9 cellular contexts compared by ENCODE assay signal in genomic region chr7:2862831-2863361, GRCh38. TPM values are rescaled to one million over a fixed set of nuclear protein-coding genes. Genes with fewer than 3 reads are reported as not detected.
A peak's percentile ranks its signal among the peaks of the same experiment; 100 is the strongest.
DNase-seq lines count a peak whose midpoint lies in the region; FAIRE-seq and TF ChIP-seq lines count a peak whose summit lies in the region.
"Had no signal": no experiment of that assay in that cellular context is flagged by ENCODE, and none has a peak within 500 bp of the region (broad histone marks: within the 10 kb centered on the region; RNA-seq: fewer than 3 reads in every experiment).

No MANE protein-coding gene starts in this region.

- no peak overlapping the region for H3K27ac Mint-ChIP-seq in mesothelial cell of epicardium

- POLR2A ChIA-PET in endothelial cell of umbilical vein (lab: Charles Lee) = no interaction called here

- H3K27me3 Mint-ChIP-seq in mesothelial cell of epicardium (ENCODE audit: low read depth) = peaks cover 1% of the 10 kb centered on the region

- peaks cover 16% of the 10 kb centered on the region for H3K4me1 Mint-ChIP-seq in mesothelial cell of epicardium

- no peaks in the 10 kb centered on the region for H4K20me1 ChIP-seq in endothelial cell of umbilical vein (replicated peaks; ENCODE audit: control insufficient read depth, extremely low read depth, insufficient read depth, low read length)

- H3K9ac ChIP-seq in endothelial cell of umbilical vein (replicated peaks; ENCODE audit: extremely low read depth, insufficient read depth, low read length) = peak overlapping the region; percentile 60

- H3K27me3 ChIP-seq in SJSA1 (replicated peaks) = no peaks in the 10 kb centered on the region
- H3K27me3 ChIP-seq in endothelial cell of umbilical vein (ENCODE audit: control insufficient read depth in 2 of 2, insufficient read depth in 2 of 2, low read length in 2 of 2) = no peaks in the 10 kb centered on the region
- H3K27me3 ChIP-seq in small intestine (ENCODE audit: control insufficient read depth in 2 of 2, insufficient read depth in 2 of 2, low read length in 2 of 2) = no peaks in the 10 kb centered on the region

- no peak overlapping the region for H3K4me3 ChIP-seq in SJSA1
- no peak overlapping the region for H3K4me3 ChIP-seq in endothelial cell of umbilical vein (replicated peaks in 1 of 3; ENCODE audit: insufficient read depth in 1 of 3, low read depth in 1 of 3, low read length in 3 of 3)
- no peak overlapping the region for H3K4me3 ChIP-seq in small intestine (ENCODE audit: low read depth in 1 of 2, low read length in 2 of 2)

- no peaks in the 10 kb centered on the region for H3K79me2 ChIP-seq in endothelial cell of umbilical vein (ENCODE audit: control insufficient read depth, insufficient read depth, low read length)

- no peak for TF ChIP-seq POLR2A in endothelial cell of umbilical vein (IDR thresholded peaks at IDR 0.05; ENCODE audit: low read depth, low read length)

- H3K27ac ChIP-seq in SJSA1 (peak overlapping the region; percentile 98), endothelial cell of umbilical vein (ENCODE audit: insufficient read depth, low read depth, low read length) (peak overlapping the region; percentile 94), small intestine (ENCODE audit: low read depth in 1 of 2, low read length in 1 of 2) (peak overlapping the region; percentile 68 to 93)

- H3K36me3 Mint-ChIP-seq in mesothelial cell of epicardium = no peaks in the 10 kb centered on the region
- H3K36me3 Mint-ChIP-seq: brain had no signal

- 80 to 91% (median 84%) methylated on average over 22 of the region's 22 CpGs for WGBS in small intestine, 3 donors

- dilution Hi-C loops in endothelial cell of umbilical vein (cut with MboI; ENCODE audit: extremely low pct_ligation_motif_present, low sequenced_read_pairs) = no loop called here

- TF ChIP-seq CTCF in endothelial cell of umbilical vein (IDR thresholded peaks at IDR 0.05; ENCODE audit: extremely low read depth in 1 of 2, insufficient read depth in 1 of 2, low read depth in 1 of 2, low read length in 2 of 2) (no peak), mesothelial cell of epicardium (IDR thresholded peaks at IDR 0.05; ENCODE audit: unreplicated experiment) (no peak)

- no peaks in the 10 kb centered on the region for H3K9me3 Mint-ChIP-seq in mesothelial cell of epicardium
- H3K9me3 Mint-ChIP-seq: brain had no signal

- no peaks in the 10 kb centered on the region for H3K36me3 ChIP-seq in SJSA1
- no peaks in the 10 kb centered on the region for H3K36me3 ChIP-seq in endothelial cell of umbilical vein (ENCODE audit: control insufficient read depth in 2 of 2, extremely low read depth in 1 of 2, insufficient read depth in 2 of 2, low read length in 2 of 2)
- no peaks in the 10 kb centered on the region for H3K36me3 ChIP-seq in small intestine (ENCODE audit: control insufficient read depth in 2 of 2, insufficient read depth in 2 of 2, low read length in 2 of 2)

- DNase-seq in GM19239 (ENCODE audit: insufficient read length, low spot score) (no peak), SJSA1 (ENCODE audit: low read depth in 1 of 2, low spot score in 2 of 2) (peak; percentile 96 to 97), endothelial cell of umbilical vein (ENCODE audit: low read depth, low spot score) (no peak), small intestine (no peak), NCI-H146 treated with DMSO at 0.1 percent for 48 hours (lab: John Stamatoyannopoulos, UW; ENCODE audit: unreplicated experiment) (no peak), cerebellum (ENCODE audit: low spot score) (no peak), urothelium cell line (ENCODE audit: low spot score) (no peak), mesothelial cell of epicardium (ENCODE audit: low spot score in 2 of 2, unreplicated experiment in 2 of 2) (no peak)

- CTCF ChIA-PET in endothelial cell of umbilical vein (lab: Charles Lee) = no interaction called here

- no peaks in the 10 kb centered on the region for H3K9me1 ChIP-seq in endothelial cell of umbilical vein (replicated peaks; ENCODE audit: control insufficient read depth, extremely low read depth, insufficient read depth, low read length)

- peak overlapping the region; percentile 75 for H2AFZ ChIP-seq in endothelial cell of umbilical vein (ENCODE audit: low read depth, low read length)

- H3K4me1 ChIP-seq in SJSA1 (replicated peaks) (peaks cover 30% of the 10 kb centered on the region), endothelial cell of umbilical vein (ENCODE audit: control insufficient read depth, extremely low read depth, insufficient read depth, low read length) (peaks cover 22% of the 10 kb centered on the region), small intestine (ENCODE audit: control insufficient read depth in 2 of 2, insufficient read depth in 1 of 2, low read depth in 1 of 2, low read length in 1 of 2) (peaks cover 0 to 5% of the 10 kb centered on the region in 2 donors)

- no peak overlapping the region for H3K4me3 Mint-ChIP-seq in mesothelial cell of epicardium

- peak overlapping the region; percentile 54 for H3K4me2 ChIP-seq in endothelial cell of umbilical vein (ENCODE audit: insufficient read depth, low read length)

- intact Hi-C loops in endothelial cell of umbilical vein (cut with micrococcal nuclease) = loop anchor here (1.0 to 10.0 kb wide), 10 partner anchors 10 to 1772 kb away; partner anchors contain the start of genes GNA12 and SDK1

- BruUV-seq in endothelial cell of umbilical vein (replicated peaks; lab: Mats Ljungman, UMichigan) = no TSS peak

- FAIRE-seq in GM19239 (lab: Jason Lieb, UNC) (peak; percentile 47), endothelial cell of umbilical vein (lab: Jason Lieb, UNC) (no peak), small intestine (lab: Jason Lieb, UNC) (no peak), urothelium cell line (lab: Jason Lieb, UNC) (no peak)

- H3K9me3 ChIP-seq in SJSA1 (replicated peaks) = no peaks in the 10 kb centered on the region
- no peaks in the 10 kb centered on the region for H3K9me3 ChIP-seq in endothelial cell of umbilical vein (replicated peaks; ENCODE audit: control insufficient read depth, insufficient read depth, low read length)
- H3K9me3 ChIP-seq in small intestine (ENCODE audit: control insufficient read depth, low read depth) = no peaks in the 10 kb centered on the region

TF ChIP-seq in endothelial cell of umbilical vein, 7 proteins besides CTCF, POLR2A, EP300 and RAD21:
- TF ChIP-seq MAX (IDR thresholded peaks at IDR 0.05; ENCODE audit: insufficient read depth, insufficient read length) (no peak), EZH2 (IDR thresholded peaks at IDR 0.05; ENCODE audit: borderline replicate concordance, low read depth, low read length, severe bottlenecking) (no peak), GATA2 (IDR thresholded peaks at IDR 0.05; ENCODE audit: insufficient read depth, insufficient read length, low read depth, low read length) (no peak), MYC (IDR thresholded peaks at IDR 0.05; ENCODE audit: low read depth, low read length) (no peak), FOS (IDR thresholded peaks at IDR 0.05; ENCODE audit: borderline replicate concordance, insufficient read depth, low read length) (no peak), POLR2AphosphoS5 (IDR thresholded peaks at IDR 0.05; ENCODE audit: insufficient read depth, low read depth, low read length) (no peak), JUN (IDR thresholded peaks at IDR 0.05; ENCODE audit: borderline replicate concordance, insufficient read depth, insufficient read length, low read depth) (no peak)
TF ChIP-seq in endothelial cell of umbilical vein: peak in this region for 0.

RNA-seq across cellular contexts. Expression of gene GNA12, which starts 18.8 kb away (rescaled TPM):
- 16.3 and 31.2 TPM in 2 replicates for total RNA-seq in SJSA1 (2014; rRNA removed; shearing (Covaris generic))
- total RNA-seq in endothelial cell of umbilical vein (56.0 and 63.0 TPM in 2 replicates), cerebellum (24.1 TPM), mesothelial cell of epicardium (54.8 to 57.1 TPM (median 57.1 TPM) in 3 replicates)
- polyA plus RNA-seq in endothelial cell of umbilical vein (75.1 and 95.5 TPM in 2 replicates), small intestine (10 to 100 TPM in 1 of 3 donors, 1 to 10 TPM in 2; 3.4 to 19.2 (median 9.7) TPM)
- 71.0 and 81.6 TPM in 2 replicates for polyA plus RNA-seq in endothelial cell of umbilical vein (2011; cell fraction: cytosol; rRNA removed)
- 43.9 and 56.3 TPM in 2 replicates for polyA plus RNA-seq in endothelial cell of umbilical vein (2011; cell fraction: nucleus; rRNA removed)
- polyA plus RNA-seq in endothelial cell of umbilical vein (2012) = 56.8 and 58.8 TPM in 2 replicates
- polyA minus RNA-seq in endothelial cell of umbilical vein = 106 TPM in 2 replicates
- 18.8 TPM for polyA minus RNA-seq in endothelial cell of umbilical vein (2011; cell fraction: cytosol; rRNA and poly(A)+ RNA removed)
- 35.5 and 39.8 TPM in 2 replicates for polyA minus RNA-seq in endothelial cell of umbilical vein (2011; cell fraction: nucleus; rRNA and poly(A)+ RNA removed)

Comparison
In these comparisons a context has a peak if more than half of its experiments do, and no peak if none do; other contexts are left out.
1. DNase-seq: peak in SJSA1 (2 of 2); none in GM19239 (single experiment), endothelial cell of umbilical vein (single experiment), small intestine (single experiment), NCI-H146 treated with DMSO at 0.1 percent for 48 hours (single experiment), cerebellum (single experiment), urothelium cell line (single experiment) and mesothelial cell of epicardium (0 of 2).
2. Peak in every context shown above with its lines, with median percentiles within 50 percentile points of each other: H3K27ac ChIP-seq.